Comparison of ENCODE assay signal across 26 cellular contexts in the genomic region with DNA sequence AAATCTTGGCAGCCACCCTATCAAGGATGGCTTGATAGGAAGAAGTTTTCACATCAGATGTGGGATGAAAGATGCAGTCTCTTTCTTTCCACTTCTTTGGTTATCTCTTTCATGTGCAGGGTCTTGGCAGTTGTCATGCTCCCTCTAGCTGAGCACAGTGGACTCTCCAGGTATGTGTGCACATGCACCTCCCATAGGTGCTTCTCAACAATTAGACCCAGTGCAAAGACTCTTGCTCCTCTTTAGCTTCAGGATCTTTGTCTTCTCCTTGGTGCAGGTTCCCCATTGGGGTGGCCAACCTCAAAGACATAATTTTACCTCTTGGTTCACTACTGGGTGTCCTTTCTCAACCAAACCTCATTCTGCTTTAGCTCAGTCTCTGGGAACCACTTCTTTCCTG.
"Had no signal": no experiment of that assay in that cellular context is flagged by ENCODE, and none has a peak within 500 bp of the region (broad histone marks: within the 10 kb centered on the region; RNA-seq: fewer than 3 reads in every experiment).

No MANE protein-coding gene starts in this region.

- H3K36me3 ChIP-seq: cardiac muscle cell had no signal

- ATAC-seq: activated T-cell treated with anti-CD3 and anti-CD28 coated beads, Interleukin-2, amount 50 U/mL, for 4 hours; activated T-helper 17 cell treated with anti-CD3 and anti-CD28 coated beads, Interleukin-2, amount 50 U/mL, for 72 hours; PC-3; SK-N-SH treated with all-trans-retinoic acid at 6 μM for 48 hours had no signal

- FAIRE-seq: colon, RCC 7860 had no signal

- H3K27me3 ChIP-seq: brain microvascular endothelial cell had no signal

- DNase-seq: activated CD4-positive, alpha-beta memory T cell treated with anti-CD3 and anti-CD28 coated beads for 36 hours; activated CD4-positive, alpha-beta T cell treated with anti-CD3 and anti-CD28 coated beads, Interleukin-2, amount 10 ng/mL, durations not matched to agents 7 days and 5 days; activated CD4-positive, CD25-positive, alpha-beta regulatory T cell; activated CD8-positive, alpha-beta memory T cell treated with anti-CD3 and anti-CD28 coated beads for 24 hours; activated gamma-delta T cell; activated naive CD4-positive, alpha-beta T cell treated with anti-CD3 and anti-CD28 coated beads, Interleukin-2, amount 10 ng/mL, durations not matched to agents 7 days and 5 days; activated naive CD8-positive, alpha-beta T cell treated with anti-CD3 and anti-CD28 coated beads for 36 hours; activated T-cell treated with anti-CD3 and anti-CD28 coated beads, Interleukin-2, amount 50 U/mL, for 4 hours; brain microvascular endothelial cell; NCI-H1105 treated with DMSO at 0.1 percent for 48 hours; NCI-H1436 treated with DMSO at 0.1 percent for 48 hours; NCI-H1930; NCI-H446; NCI-H524; NCI-H774; PC-3; SHP77; SW 1271; T-helper 9 cell had no signal

- H3K9me3 ChIP-seq: SJSA1 had no signal

- H3K4me2 ChIP-seq: KMS-11 had no signal

- H3K27ac ChIP-seq: brain microvascular endothelial cell, cardiac muscle cell, KMS-11, SJSA1 had no signal

- H3K4me3 ChIP-seq: cardiac muscle cell, SJSA1 had no signal

- H3K9ac ChIP-seq: KMS-11 had no signal
